ENCODE assay signal across 10 cellular contexts in the genomic region with DNA sequence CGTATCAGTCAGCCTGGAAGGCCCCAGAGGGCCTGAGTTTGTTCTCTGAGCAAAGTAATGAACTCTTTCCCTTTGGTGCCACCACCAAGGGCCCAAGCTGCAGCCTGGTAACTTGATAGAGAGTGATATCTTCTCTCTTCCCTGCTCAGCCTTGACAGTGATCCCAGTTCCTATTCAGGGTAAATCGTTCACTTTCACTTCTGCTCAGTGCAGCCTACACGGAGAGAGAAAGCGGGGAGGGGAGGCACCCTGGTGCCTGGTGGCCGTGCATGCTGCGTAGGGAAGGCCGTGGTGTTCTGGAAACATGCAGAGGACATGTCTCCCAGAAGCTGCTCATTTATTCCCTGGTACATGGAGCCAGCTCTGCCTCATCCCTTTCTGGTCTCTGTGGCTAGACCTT. TPM values are rescaled to one million over a fixed set of nuclear protein-coding genes. Genes with fewer than 3 reads are reported as not detected.
DNase-seq lines count a peak whose midpoint lies in the region; ATAC-seq and TF ChIP-seq lines count a peak whose summit lies in the region.
"Had no signal": no experiment of that assay in that cellular context is flagged by ENCODE, and none has a peak within 500 bp of the region (broad histone marks: within the 10 kb centered on the region; RNA-seq: fewer than 3 reads in every experiment).

No MANE protein-coding gene starts in this region.

- ATAC-seq in GM18867 (IDR thresholded peaks at IDR 0.05; ENCODE audit: unreplicated experiment) (peak; percentile 35), HG02798 (IDR thresholded peaks at IDR 0.05; ENCODE audit: poor library complexity, unreplicated experiment) (peak; percentile 59)

- H3K9me3 Mint-ChIP-seq in progenitor cell of endocrine pancreas (ENCODE audit: low read depth) = no peaks in the 10 kb centered on the region

- no peaks in the 10 kb centered on the region for H3K27me3 ChIP-seq in osteoblast (ENCODE audit: insufficient read depth, low read length)
- H3K27me3 ChIP-seq: SJCRH30 had no signal

- TF ChIP-seq CTCF in osteoblast (IDR thresholded peaks at IDR 0.05; ENCODE audit: extremely low read depth, low read depth, low read length) = no peak
- TF ChIP-seq CTCF in progenitor cell of endocrine pancreas (IDR thresholded peaks at IDR 0.05; ENCODE audit: unreplicated experiment) = no peak

- H3K36me3 Mint-ChIP-seq in progenitor cell of endocrine pancreas (ENCODE audit: insufficient read depth) = peaks cover 2% of the 10 kb centered on the region

- peak overlapping the region; percentile 16 for H2AFZ ChIP-seq in osteoblast (ENCODE audit: low read length)

- no peak overlapping the region for H3K27ac ChIP-seq in osteoblast (ENCODE audit: low read depth, low read length)
- H3K27ac ChIP-seq: SJCRH30 had no signal

- H3K27ac Mint-ChIP-seq in progenitor cell of endocrine pancreas = no peak overlapping the region

- H3K4me3 ChIP-seq in osteoblast (ENCODE audit: insufficient read depth, low read length) = no peak overlapping the region
- H3K4me3 ChIP-seq: SJCRH30 had no signal

- H4K20me1 ChIP-seq in osteoblast (ENCODE audit: insufficient read depth, low read length) = no peaks in the 10 kb centered on the region

- H3K4me2 ChIP-seq in osteoblast (ENCODE audit: insufficient read depth, low read length) = no peak overlapping the region

- DNase-seq in SIG-M5 treated with dmso at 0.1 percent for 504 hours (lab: John Stamatoyannopoulos, UW; ENCODE audit: unreplicated experiment) (peak; percentile 84), osteoblast (ENCODE audit: insufficient read length, low spot score, missing footprints) (no peak), progenitor cell of endocrine pancreas (ENCODE audit: low spot score, unreplicated experiment) (no peak), DMS114 treated with DMSO at 0.1 percent for 48 hours (lab: John Stamatoyannopoulos, UW; ENCODE audit: unreplicated experiment) (no peak), inferior parietal cortex (ENCODE audit: extremely low spot score) (no peak), T-helper 9 cell (no peak)
- DNase-seq: erythroblast, SJCRH30 had no signal

- H3K36me3 ChIP-seq in osteoblast (ENCODE audit: insufficient read depth, low read length) = no peaks in the 10 kb centered on the region
- H3K36me3 ChIP-seq: SJCRH30 had no signal

- no peaks in the 10 kb centered on the region for H3K79me2 ChIP-seq in osteoblast (ENCODE audit: insufficient read depth, low read length)

- H3K4me1 ChIP-seq in osteoblast (ENCODE audit: insufficient read depth, low read length) = no peaks in the 10 kb centered on the region
- H3K4me1 ChIP-seq: SJCRH30 had no signal

- no peak overlapping the region for H3K4me3 Mint-ChIP-seq in progenitor cell of endocrine pancreas (ENCODE audit: low read depth)

- no peaks in the 10 kb centered on the region for H3K27me3 Mint-ChIP-seq in progenitor cell of endocrine pancreas

- H3K4me1 Mint-ChIP-seq in progenitor cell of endocrine pancreas (ENCODE audit: low read depth) = no peaks in the 10 kb centered on the region

- no peaks in the 10 kb centered on the region for H3K9me3 ChIP-seq in osteoblast (ENCODE audit: low read depth, low read length)
- H3K9me3 ChIP-seq: SJCRH30 had no signal

RNA-seq across cellular contexts. Expression of gene KIF9, which starts 54.9 kb away (rescaled TPM):
- total RNA-seq in osteoblast = 3.5 and 5.1 TPM in 2 replicates
- total RNA-seq in progenitor cell of endocrine pancreas = 14.2 and 16.9 TPM in 2 replicates

RNA-seq across cellular contexts. Expression of gene KLHL18, which starts 55.1 kb away (rescaled TPM):
- total RNA-seq in osteoblast (17.1 and 21.4 TPM in 2 replicates), progenitor cell of endocrine pancreas (30.7 and 33.6 TPM in 2 replicates)
